8 cellular contexts compared by ENCODE assay signal in genomic region chr14:64801800-64802199, GRCh38.
DNase-seq lines count a peak whose midpoint lies in the region; ATAC-seq and TF ChIP-seq lines count a peak whose summit lies in the region.

No MANE protein-coding gene starts in this region.

- H3K4me1 ChIP-seq in heart left ventricle (peaks cover 0 to 18% (median 7%) of the 10 kb centered on the region in 12 donors), OCI-LY3 (ENCODE audit: low read length) (peaks cover 13% of the 10 kb centered on the region), esophagus muscularis mucosa (peaks cover 10 to 13% (median 12%) of the 10 kb centered on the region in 4 donors), tibial nerve (no peaks in the 10 kb centered on the region), prostate gland (replicated peaks) (no peaks in the 10 kb centered on the region)

- no peak overlapping the region for H3K4me3 ChIP-seq in heart left ventricle
- H3K4me3 ChIP-seq in OCI-LY3 (ENCODE audit: low read length), result no peak overlapping the region
- H3K4me3 ChIP-seq in esophagus muscularis mucosa, result no peak overlapping the region
- no peak overlapping the region for H3K4me3 ChIP-seq in tibial nerve
- H3K4me3 ChIP-seq in prostate gland, result no peak overlapping the region

- H3K27me3 ChIP-seq in heart left ventricle (no peaks in the 10 kb centered on the region), OCI-LY3 (ENCODE audit: low read depth, low read length) (0 out of 2 replicates have a peak, but pooled peaks cover 2% of the 10 kb centered on the region), esophagus muscularis mucosa (peaks cover 0 to 3% (median 0%) of the 10 kb centered on the region in 4 donors), tibial nerve (no peaks in the 10 kb centered on the region), prostate gland (replicated peaks; ENCODE audit: insufficient read depth) (no peaks in the 10 kb centered on the region)

- ATAC-seq in heart left ventricle (no peak), left cardiac atrium (no peak)

- no peak overlapping the region for H3K9ac ChIP-seq in OCI-LY3 (ENCODE audit: low read length)

- no peaks in the 10 kb centered on the region for H3K79me2 ChIP-seq in OCI-LY3 (ENCODE audit: low read length)

- peaks cover 0 to 39% (median 15%) of the 10 kb centered on the region in 9 donors for H3K36me3 ChIP-seq in heart left ventricle
- H3K36me3 ChIP-seq in OCI-LY3 (replicated peaks; ENCODE audit: low read depth, low read length), result no peaks in the 10 kb centered on the region
- peaks cover 0 to 46% (median 0%) of the 10 kb centered on the region in 4 donors for H3K36me3 ChIP-seq in esophagus muscularis mucosa
- no peaks in the 10 kb centered on the region for H3K36me3 ChIP-seq in tibial nerve
- H3K36me3 ChIP-seq in prostate gland, result no peaks in the 10 kb centered on the region

- TF ChIP-seq POLR2A in heart left ventricle (IDR thresholded peaks at IDR 0.05), result no peak
- TF ChIP-seq POLR2A in esophagus muscularis mucosa (IDR thresholded peaks at IDR 0.05; ENCODE audit: low read depth), result no peak
- no peak for TF ChIP-seq POLR2A in tibial nerve (IDR thresholded peaks at IDR 0.05)
- no peak for TF ChIP-seq POLR2A in prostate gland (IDR thresholded peaks at IDR 0.05)

- H2AFZ ChIP-seq in OCI-LY3 (ENCODE audit: low read depth, low read length), result no peak overlapping the region

- intact Hi-C loops in heart left ventricle (cut with DNase I), result loop anchor here in 4 of 10 donors (5.0 to 10.0 kb wide), 4 partner anchors 86 to 183 kb away; partner anchors contain the start of genes FNTB (in 1 of the 4) and RAB15 (in 1 of the 4)
- intact Hi-C loops in left cardiac atrium (cut with DNase I), result loop anchor here in 1 of 2 donors (5.0 kb wide), 1 partner anchor 91 kb away; no protein-coding TSS in a partner anchor
- intact Hi-C loops in esophagus muscularis mucosa (cut with DNase I), result no loop called here
- intact Hi-C loops in prostate gland (cut with DNase I), result no loop called here

- H3K9me3 ChIP-seq in heart left ventricle (no peaks in the 10 kb centered on the region), OCI-LY3 (ENCODE audit: insufficient read depth, low read length) (no peaks in the 10 kb centered on the region), esophagus muscularis mucosa (no peaks in the 10 kb centered on the region), tibial nerve (no peaks in the 10 kb centered on the region), prostate gland (no peaks in the 10 kb centered on the region)

- 92 to 100% (median 98%) methylated on average over 1 of the region's 1 CpG for WGBS in heart left ventricle, 4 donors
- WGBS in esophagus muscularis mucosa, result 92% methylated on average over 1 of the region's 1 CpG
- 64 to 100% methylated on average over 1 of the region's 1 CpG for WGBS in tibial nerve, 2 donors
- 100% methylated on average over 1 of the region's 1 CpG for WGBS in prostate gland

- TF ChIP-seq EP300 in esophagus muscularis mucosa (IDR thresholded peaks at IDR 0.05), result no peak
- TF ChIP-seq EP300 in tibial nerve (IDR thresholded peaks at IDR 0.05), result no peak

- DNase-seq in heart left ventricle, result no peak
- no peak for DNase-seq in left cardiac atrium
- no peak for DNase-seq in esophagus muscularis mucosa (ENCODE audit: extremely low spot score)
- DNase-seq in tibial nerve (ENCODE audit: low spot score in 2 of 2), result no peak
- no peak for DNase-seq in prostate gland (ENCODE audit: low spot score)
- no peak for DNase-seq in NCI-H2107 (lab: John Stamatoyannopoulos, UW)
- DNase-seq in effector CD4-positive, alpha-beta T cell, result no peak

- no peak overlapping the region for H3K27ac ChIP-seq in heart left ventricle
- H3K27ac ChIP-seq in OCI-LY3 (ENCODE audit: low read length), result no peak overlapping the region
- H3K27ac ChIP-seq in esophagus muscularis mucosa (replicated peaks in 1 of 4), result no peak overlapping the region
- H3K27ac ChIP-seq in tibial nerve, result no peak overlapping the region
- H3K27ac ChIP-seq in prostate gland, result no peak overlapping the region

- TF ChIP-seq CTCF in heart left ventricle (IDR thresholded peaks at IDR 0.05) (peak in 9 of 12 donors; percentile 7 to 46 (median 29)), OCI-LY3 (IDR thresholded peaks at IDR 0.05; ENCODE audit: low read depth, low read length) (peak; percentile 64), esophagus muscularis mucosa (IDR thresholded peaks at IDR 0.05) (peak; percentile 10 to 15 (median 11)), tibial nerve (IDR thresholded peaks at IDR 0.05) (peak in 3 of 5 experiments; percentile 6 to 18 (median 11)), prostate gland (IDR thresholded peaks at IDR 0.05) (peak in 1 of 4 experiments; percentile 17)

- H4K20me1 ChIP-seq in OCI-LY3 (ENCODE audit: insufficient read depth, low read length), result no peaks in the 10 kb centered on the region

- H3K4me2 ChIP-seq in OCI-LY3 (ENCODE audit: low read length), result no peak overlapping the region
